ENCODE assay signal across 8 cellular contexts in genomic region chr14:51884086-51884927, GRCh38. TPM values are rescaled to one million over a fixed set of nuclear protein-coding genes. Genes with fewer than 3 reads are reported as not detected.
DNase-seq lines count a peak whose midpoint lies in the region; ATAC-seq and TF ChIP-seq lines count a peak whose summit lies in the region.

No MANE protein-coding gene starts in this region.

- TF ChIP-seq CTCF in HFF-Myc (IDR thresholded peaks at IDR 0.05; ENCODE audit: low read depth, low read length, missing control alignments) = no peak

- intact Hi-C loops in left ventricle myocardium superior (cut with micrococcal nuclease) = no loop called here

- peak; percentile 85 for ATAC-seq in left ventricle myocardium superior

- DNase-seq in GF-D8 (lab: John Stamatoyannopoulos, UW) = peak; percentile 96
- DNase-seq in HFF-Myc (ENCODE audit: extremely low read depth, low read depth) = peak; percentile 89
- peak; percentile 93 for DNase-seq in RPMI7951 (ENCODE audit: low read depth)
- no peak for DNase-seq in left ventricle myocardium superior
- no peak for DNase-seq in NK-92 treated with Interleukin-12 subunit alpha and Interleukin-12 subunit beta, amount 100 ng/mL, for 24 hours (lab: John Stamatoyannopoulos, UW)
- DNase-seq in effector CD4-positive, alpha-beta T cell = no peak
- no peak for DNase-seq in 8988T
- DNase-seq in NCI-H1092 treated with DMSO at 0.1 percent for 48 hours (lab: John Stamatoyannopoulos, UW) = no peak

- H3K4me3 ChIP-seq in HFF-Myc (replicated peaks; ENCODE audit: low read depth, low read length) = no peak overlapping the region

RNA-seq across cellular contexts. Expression of gene GNG2, which starts 23.9 kb away (rescaled TPM):
- 81.7 and 98.8 TPM in 2 replicates for total RNA-seq in RPMI7951 (2014; rRNA removed; shearing (Covaris generic))
- total RNA-seq in left ventricle myocardium superior = 10.3 TPM

Comparison
In these comparisons a context has a peak if more than half of its experiments do, and no peak if none do; other contexts are left out.
1. DNase-seq: peak in GF-D8 (single experiment), HFF-Myc (single experiment) and RPMI7951 (single experiment); none in left ventricle myocardium superior (single experiment), NK-92 treated with Interleukin-12 subunit alpha and Interleukin-12 subunit beta, amount 100 ng/mL, for 24 hours (single experiment), effector CD4-positive, alpha-beta T cell (single experiment), 8988T (single experiment) and NCI-H1092 treated with DMSO at 0.1 percent for 48 hours (single experiment).